Comparison of ENCODE assay signal across 8 cellular contexts in the genomic region with DNA sequence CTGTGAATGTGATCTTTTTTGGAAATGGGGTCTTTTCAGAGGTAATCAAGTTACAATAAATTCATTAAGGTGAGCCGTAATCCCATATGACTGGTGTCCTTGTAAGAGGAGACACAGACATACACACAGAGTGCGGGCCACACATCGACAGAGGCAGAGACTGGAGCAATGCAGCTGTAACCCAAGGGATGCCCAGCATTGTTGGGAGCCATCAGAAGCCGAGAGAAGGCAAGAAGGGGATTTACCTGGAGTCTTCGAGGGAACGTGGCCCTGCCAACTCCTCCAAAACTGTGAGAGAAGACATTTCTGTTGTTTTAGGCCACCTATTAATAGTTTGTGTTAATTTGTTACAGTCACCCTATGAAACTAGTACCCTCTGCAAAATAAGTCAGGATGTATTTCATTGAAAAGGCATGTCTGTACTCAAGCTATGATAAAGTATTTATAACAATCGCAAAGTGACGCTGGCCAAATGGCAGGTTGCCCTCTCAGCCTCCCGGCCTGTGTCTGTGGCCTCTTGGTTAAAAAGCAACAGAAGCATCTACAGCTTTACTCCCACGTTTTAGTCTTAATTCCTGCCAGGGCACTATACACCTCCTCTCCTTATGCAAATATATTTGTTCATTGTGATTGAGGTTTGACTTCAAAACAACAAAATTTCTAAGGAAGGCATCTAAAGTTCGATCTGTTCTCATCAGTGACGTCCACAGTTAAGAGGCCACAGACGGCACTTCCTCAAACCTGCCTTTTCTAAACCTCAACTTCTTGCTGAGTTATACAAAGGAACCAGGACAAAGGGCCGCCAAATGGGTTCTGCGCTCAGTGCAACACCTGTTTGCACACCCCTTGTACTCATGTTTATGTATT. TPM values are rescaled to one million over a fixed set of nuclear protein-coding genes. Genes with fewer than 3 reads are reported as not detected.
DNase-seq lines count a peak whose midpoint lies in the region; ATAC-seq, FAIRE-seq and TF ChIP-seq lines count a peak whose summit lies in the region.

No MANE protein-coding gene starts in this region.

- peak overlapping the region; percentile 55 for H3K4me3 ChIP-seq in thoracic aorta

- peak; percentile 47 for DNase-seq in activated CD4-positive, alpha-beta T cell treated with anti-CD3 and anti-CD28 coated beads for 36 hours
- no peak for DNase-seq in activated CD4-positive, alpha-beta T cell treated with anti-CD3 and anti-CD28 coated beads for 1 hour
- peak; percentile 15 to 21 for DNase-seq in activated T-cell treated with anti-CD3 and anti-CD28 coated beads, Interleukin-2, amount 50 U/mL, for 72 hours
- peak; percentile 85 for DNase-seq in left ventricle myocardium superior
- DNase-seq in thoracic aorta (ENCODE audit: low spot score), result peak; percentile 39
- DNase-seq in SW 1271 (lab: John Stamatoyannopoulos, UW), result no peak
- DNase-seq in urothelium cell line (ENCODE audit: low spot score), result no peak

- CTCF ChIA-PET in activated CD4-positive, alpha-beta T cell treated with anti-CD3 and anti-CD28 coated beads for 36 hours (lab: Charles Lee), result interaction anchor here (0.6 to 1.5 kb wide), 3 partner anchors 11 to 272 kb away, joined by 3 to 6 read pairs (median 3); no protein-coding TSS in a partner anchor

- no peak for FAIRE-seq in urothelium cell line (lab: Jason Lieb, UNC)

- no peaks in the 10 kb centered on the region for H3K27me3 ChIP-seq in thoracic aorta (replicated peaks; ENCODE audit: insufficient read depth)

- H3K9me3 Mint-ChIP-seq in activated CD4-positive, alpha-beta T cell treated with anti-CD3 and anti-CD28 coated beads for 36 hours (ENCODE audit: low read depth), result peaks cover 3% of the 10 kb centered on the region
- H3K9me3 Mint-ChIP-seq in activated T-cell treated with anti-CD3 and anti-CD28 coated beads, Interleukin-2, amount 50 U/mL, for 72 hours, result no peaks in the 10 kb centered on the region

- POLR2A ChIA-PET in activated CD4-positive, alpha-beta T cell treated with anti-CD3 and anti-CD28 coated beads for 36 hours (lab: Charles Lee), result interaction anchor here (0.6 to 0.7 kb wide), 2 partner anchors 32 to 236 kb away, joined by 3 to 6 read pairs; no protein-coding TSS in a partner anchor

- no peak for TF ChIP-seq CTCF in thoracic aorta (IDR thresholded peaks at IDR 0.05)

- H3K27ac Mint-ChIP-seq in activated CD4-positive, alpha-beta T cell treated with anti-CD3 and anti-CD28 coated beads for 36 hours, result peak overlapping the region; percentile 66
- peak overlapping the region; percentile 17 for H3K27ac Mint-ChIP-seq in activated T-cell treated with anti-CD3 and anti-CD28 coated beads, Interleukin-2, amount 50 U/mL, for 72 hours

- peak; percentile 81 for ATAC-seq in activated CD4-positive, alpha-beta T cell treated with anti-CD3 and anti-CD28 coated beads for 36 hours
- ATAC-seq in HG03439 (IDR thresholded peaks at IDR 0.05; ENCODE audit: unreplicated experiment), result peak; percentile 63
- ATAC-seq in activated T-cell treated with anti-CD3 and anti-CD28 coated beads, Interleukin-2, amount 50 U/mL, for 72 hours (replicated peaks in 1 of 2), result peak; percentile 75 to 79
- peak; percentile 56 for ATAC-seq in left ventricle myocardium superior
- no peak for ATAC-seq in thoracic aorta (ENCODE audit: insufficient number of reproducible peaks, low FRiP score, low read depth)

- peak overlapping the region; percentile 92 to 94 for H3K27ac ChIP-seq in thoracic aorta

- H3K4me1 Mint-ChIP-seq in activated CD4-positive, alpha-beta T cell treated with anti-CD3 and anti-CD28 coated beads for 36 hours, result peaks cover 71% of the 10 kb centered on the region
- peaks cover 55% of the 10 kb centered on the region for H3K4me1 Mint-ChIP-seq in activated T-cell treated with anti-CD3 and anti-CD28 coated beads, Interleukin-2, amount 50 U/mL, for 72 hours (ENCODE audit: low read depth)

- peak overlapping the region; percentile 4 for H3K4me3 Mint-ChIP-seq in activated CD4-positive, alpha-beta T cell treated with anti-CD3 and anti-CD28 coated beads for 36 hours
- H3K4me3 Mint-ChIP-seq in activated T-cell treated with anti-CD3 and anti-CD28 coated beads, Interleukin-2, amount 50 U/mL, for 72 hours, result peak overlapping the region; percentile 29 to 50

- H3K9me3 ChIP-seq in thoracic aorta, result no peaks in the 10 kb centered on the region

- H3K27me3 Mint-ChIP-seq in activated CD4-positive, alpha-beta T cell treated with anti-CD3 and anti-CD28 coated beads for 36 hours, result no peaks in the 10 kb centered on the region
- H3K27me3 Mint-ChIP-seq in activated T-cell treated with anti-CD3 and anti-CD28 coated beads, Interleukin-2, amount 50 U/mL, for 72 hours (ENCODE audit: low read depth), result no peaks in the 10 kb centered on the region

- peaks cover 67 to 91% of the 10 kb centered on the region in 2 donors for H3K4me1 ChIP-seq in thoracic aorta (ENCODE audit: control insufficient read depth in 1 of 2, low read depth in 2 of 2)

- peaks cover 18% of the 10 kb centered on the region for H3K36me3 Mint-ChIP-seq in activated CD4-positive, alpha-beta T cell treated with anti-CD3 and anti-CD28 coated beads for 36 hours (ENCODE audit: low read depth)
- peaks cover 1 to 7% of the 10 kb centered on the region in 2 donors for H3K36me3 Mint-ChIP-seq in activated T-cell treated with anti-CD3 and anti-CD28 coated beads, Interleukin-2, amount 50 U/mL, for 72 hours (ENCODE audit: insufficient read depth in 2 of 2)

- no peaks in the 10 kb centered on the region for H3K36me3 ChIP-seq in thoracic aorta

- intact Hi-C loops in activated CD4-positive, alpha-beta T cell treated with anti-CD3 and anti-CD28 coated beads for 36 hours (cut with DNase I, micrococcal nuclease), result no loop called here
- intact Hi-C loops in left ventricle myocardium superior (cut with micrococcal nuclease), result loop anchor here (10.0 kb wide), 1 partner anchor 76 kb away; no protein-coding TSS in a partner anchor

RNA-seq across cellular contexts. Expression of gene HIPK2, which starts 46.8 kb away (rescaled TPM):
- 10 to 100 TPM; 23.9 to 36.2 TPM for total RNA-seq in activated CD4-positive, alpha-beta T cell treated with anti-CD3 and anti-CD28 coated beads for 36 hours
- 10 to 100 TPM; 28.7 to 35.4 TPM for total RNA-seq in activated T-cell treated with anti-CD3 and anti-CD28 coated beads, Interleukin-2, amount 50 U/mL, for 72 hours
- 103 TPM for total RNA-seq in left ventricle myocardium superior
- 10 to 100 TPM; 49.4 to 68.5 TPM for total RNA-seq in thoracic aorta

Comparison
In these comparisons a context has a peak if more than half of its experiments do, and no peak if none do; other contexts are left out.
1. DNase-seq: peak in activated CD4-positive, alpha-beta T cell treated with anti-CD3 and anti-CD28 coated beads for 36 hours (single experiment), activated T-cell treated with anti-CD3 and anti-CD28 coated beads, Interleukin-2, amount 50 U/mL, for 72 hours (2 of 2), left ventricle myocardium superior (single experiment) and thoracic aorta (single experiment); none in activated CD4-positive, alpha-beta T cell treated with anti-CD3 and anti-CD28 coated beads for 1 hour (single experiment), SW 1271 (0 of 2) and urothelium cell line (single experiment).